12 cellular contexts compared by ENCODE assay signal in the genomic region with DNA sequence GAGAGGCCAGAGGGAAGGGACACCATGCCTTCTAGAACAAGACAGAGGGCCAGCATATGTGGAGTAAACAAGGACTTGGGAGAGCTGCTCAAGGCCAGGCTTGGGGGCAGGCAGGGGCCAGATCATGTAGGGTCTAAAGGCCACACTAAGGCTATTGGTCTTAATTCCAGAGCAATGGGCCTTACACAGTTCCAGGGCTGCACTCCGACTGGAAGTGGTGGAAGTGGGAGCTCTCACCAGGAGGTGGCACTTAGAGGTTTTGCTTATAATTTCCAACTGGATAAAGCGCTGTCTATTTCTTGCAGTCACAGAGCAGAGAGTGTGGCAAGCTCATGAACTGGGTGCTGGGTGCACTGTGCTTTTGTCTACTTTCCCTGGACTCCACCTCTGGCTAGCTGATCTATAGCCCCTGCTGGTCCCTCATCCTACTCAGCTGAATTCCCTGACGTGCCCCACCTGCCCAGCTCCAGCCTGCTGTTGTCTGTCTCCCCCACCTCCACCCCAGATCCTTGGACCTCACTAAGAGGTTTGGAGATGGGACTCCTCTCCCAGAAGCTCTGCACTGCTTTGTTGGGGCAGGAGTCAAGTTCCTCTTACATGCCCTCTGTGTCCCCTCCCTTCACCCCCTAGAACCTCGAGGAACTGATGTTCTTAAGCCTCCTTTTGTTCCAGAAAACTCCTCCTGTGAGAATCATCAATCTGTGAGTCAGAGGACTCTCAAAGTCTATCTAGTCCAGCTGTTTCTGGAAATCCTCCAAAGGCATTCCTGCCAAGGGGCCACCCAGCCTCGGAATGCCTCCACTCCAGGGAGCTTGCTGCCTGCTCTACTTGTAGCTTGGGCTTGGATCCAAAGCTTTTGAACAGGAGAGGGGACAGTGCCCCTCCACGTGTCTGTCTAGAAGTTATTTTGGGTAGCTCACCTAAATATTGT. TPM values are rescaled to one million over a fixed set of nuclear protein-coding genes. Genes with fewer than 3 reads are reported as not detected.
DNase-seq lines count a peak whose midpoint lies in the region; ATAC-seq and TF ChIP-seq lines count a peak whose summit lies in the region.
"Had no signal": no experiment of that assay in that cellular context is flagged by ENCODE, and none has a peak within 500 bp of the region (broad histone marks: within the 10 kb centered on the region; RNA-seq: fewer than 3 reads in every experiment).

No MANE protein-coding gene starts in this region.

- H3K9ac ChIP-seq in BLaER1 = no peak overlapping the region

- H3K27me3 ChIP-seq in BLaER1 (no peaks in the 10 kb centered on the region), MG63 (no peaks in the 10 kb centered on the region), esophagus squamous epithelium (no peaks in the 10 kb centered on the region)

- intact Hi-C loops in esophagus squamous epithelium (cut with DNase I) = no loop called here

- H3K4me1 ChIP-seq in BLaER1 (peaks cover 43% of the 10 kb centered on the region), esophagus squamous epithelium (peaks cover 0 to 14% (median 9%) of the 10 kb centered on the region in 3 donors)

- peaks cover 30% of the 10 kb centered on the region for H3K27me3 Mint-ChIP-seq in activated naive CD4-positive, alpha-beta T cell treated with anti-CD3 and anti-CD28 coated beads, Interleukin-2, amount 10 ng/mL, durations not matched to agents 7 days and 5 days

- H3K4me1 Mint-ChIP-seq in activated naive CD4-positive, alpha-beta T cell treated with anti-CD3 and anti-CD28 coated beads, Interleukin-2, amount 10 ng/mL, durations not matched to agents 7 days and 5 days = no peaks in the 10 kb centered on the region

- CTCF ChIA-PET in activated naive CD4-positive, alpha-beta T cell treated with anti-CD3 and anti-CD28 coated beads, Interleukin-2, amount 10 ng/mL, durations not matched to agents 7 days and 5 days (lab: Charles Lee) = interaction anchor here (1.1 to 1.2 kb wide), 2 partner anchors 26 to 53 kb away, joined by 3 read pairs; no protein-coding TSS in a partner anchor

- peak; percentile 92 for DNase-seq in MG63
- peak; percentile 70 for DNase-seq in epithelial cell of esophagus (ENCODE audit: low read depth)
- peak; percentile 24 for DNase-seq in non-pigmented ciliary epithelial cell (ENCODE audit: low read depth)
- DNase-seq in activated naive CD4-positive, alpha-beta T cell treated with anti-CD3 and anti-CD28 coated beads, Interleukin-2, amount 10 ng/mL, durations not matched to agents 7 days and 5 days = no peak
- no peak for DNase-seq in CD1c-positive myeloid dendritic cell (ENCODE audit: extremely low spot score)
- no peak for DNase-seq in esophagus squamous epithelium (lab: John Stamatoyannopoulos, UW)
- DNase-seq: DMS153; effector CD4-positive, alpha-beta T cell; lower lobe of right lung had no signal

- ATAC-seq in GM21360 (IDR thresholded peaks at IDR 0.05; ENCODE audit: unreplicated experiment) = no peak
- ATAC-seq: lower lobe of right lung had no signal

- H3K9me3 Mint-ChIP-seq in activated naive CD4-positive, alpha-beta T cell treated with anti-CD3 and anti-CD28 coated beads, Interleukin-2, amount 10 ng/mL, durations not matched to agents 7 days and 5 days = no peaks in the 10 kb centered on the region
- H3K9me3 Mint-ChIP-seq: activated T-helper 1 cell treated with anti-CD3 and anti-CD28 coated beads, Interleukin-12 subunit alpha, Interleukin-12 subunit beta, Interleukin-2, Interleukin-4 antibody, amounts not matched to agents 30 ng/mL and 10 ng/mL and 1 ng/mL, durations not matched to agents 14 hours and 24 hours and 36 hours had no signal

- no peaks in the 10 kb centered on the region for H4K20me1 ChIP-seq in BLaER1

- H3K4me3 Mint-ChIP-seq in activated naive CD4-positive, alpha-beta T cell treated with anti-CD3 and anti-CD28 coated beads, Interleukin-2, amount 10 ng/mL, durations not matched to agents 7 days and 5 days = no peak overlapping the region
- H3K4me3 Mint-ChIP-seq: activated T-helper 1 cell treated with anti-CD3 and anti-CD28 coated beads, Interleukin-12 subunit alpha, Interleukin-12 subunit beta, Interleukin-2, Interleukin-4 antibody, amounts not matched to agents 30 ng/mL and 10 ng/mL and 1 ng/mL, durations not matched to agents 14 hours and 24 hours and 36 hours had no signal

- H3K27ac ChIP-seq in BLaER1 (no peak overlapping the region), esophagus squamous epithelium (no peak overlapping the region)
- H3K27ac ChIP-seq: lower lobe of right lung had no signal

- H3K36me3 ChIP-seq in BLaER1 (no peaks in the 10 kb centered on the region), MG63 (no peaks in the 10 kb centered on the region), esophagus squamous epithelium (no peaks in the 10 kb centered on the region)
- H3K36me3 ChIP-seq: lower lobe of right lung had no signal

- H3K4me2 ChIP-seq in BLaER1 = peak overlapping the region; percentile 21; the same call in 1 of the 2 replicates

- no peak for TF ChIP-seq POLR2A in esophagus squamous epithelium (IDR thresholded peaks at IDR 0.05)

- H3K27ac Mint-ChIP-seq in activated naive CD4-positive, alpha-beta T cell treated with anti-CD3 and anti-CD28 coated beads, Interleukin-2, amount 10 ng/mL, durations not matched to agents 7 days and 5 days = no peak overlapping the region
- H3K27ac Mint-ChIP-seq: activated T-helper 1 cell treated with anti-CD3 and anti-CD28 coated beads, Interleukin-12 subunit alpha, Interleukin-12 subunit beta, Interleukin-2, Interleukin-4 antibody, amounts not matched to agents 30 ng/mL and 10 ng/mL and 1 ng/mL, durations not matched to agents 14 hours and 24 hours and 36 hours had no signal

- 42 to 44% methylated on average over 6 of the region's 6 CpGs for WGBS in esophagus squamous epithelium, 2 donors

- H3K9me3 ChIP-seq in BLaER1 = no peaks in the 10 kb centered on the region
- H3K9me3 ChIP-seq in MG63 = no peaks in the 10 kb centered on the region
- no peaks in the 10 kb centered on the region for H3K9me3 ChIP-seq in esophagus squamous epithelium
- H3K9me3 ChIP-seq: lower lobe of right lung had no signal

- TF ChIP-seq CTCF in epithelial cell of esophagus (IDR thresholded peaks at IDR 0.05; ENCODE audit: insufficient read depth, low read depth, low read length, missing control alignments) (no peak), esophagus squamous epithelium (IDR thresholded peaks at IDR 0.05) (no peak)

- no peaks in the 10 kb centered on the region for H3K36me3 Mint-ChIP-seq in activated naive CD4-positive, alpha-beta T cell treated with anti-CD3 and anti-CD28 coated beads, Interleukin-2, amount 10 ng/mL, durations not matched to agents 7 days and 5 days

- H3K4me3 ChIP-seq in BLaER1 (no peak overlapping the region), MG63 (no peak overlapping the region), epithelial cell of esophagus (ENCODE audit: low read length) (no peak overlapping the region), esophagus squamous epithelium (no peak overlapping the region)
- H3K4me3 ChIP-seq: lower lobe of right lung had no signal

RNA-seq across cellular contexts. Expression of a gene that starts 48.1 kb away (rescaled TPM):
- total RNA-seq in MG63 (2014; rRNA removed; shearing (Covaris generic); ENCODE audit: low replicate concordance) = 0.52 and 7.6 TPM in 2 replicates
- 10 to 100 TPM; 22.3 to 32.4 (median 31.0) TPM for total RNA-seq in esophagus squamous epithelium

Comparison
In these comparisons a context has a peak if more than half of its experiments do, and no peak if none do; other contexts are left out.
1. DNase-seq: peak in MG63 (single experiment), epithelial cell of esophagus (single experiment) and non-pigmented ciliary epithelial cell (single experiment); none in activated naive CD4-positive, alpha-beta T cell treated with anti-CD3 and anti-CD28 coated beads, Interleukin-2, amount 10 ng/mL, durations not matched to agents 7 days and 5 days (single experiment), CD1c-positive myeloid dendritic cell (single experiment) and esophagus squamous epithelium (single experiment).